Comparison of ENCODE assay signal across 8 cellular contexts in the genomic region with DNA sequence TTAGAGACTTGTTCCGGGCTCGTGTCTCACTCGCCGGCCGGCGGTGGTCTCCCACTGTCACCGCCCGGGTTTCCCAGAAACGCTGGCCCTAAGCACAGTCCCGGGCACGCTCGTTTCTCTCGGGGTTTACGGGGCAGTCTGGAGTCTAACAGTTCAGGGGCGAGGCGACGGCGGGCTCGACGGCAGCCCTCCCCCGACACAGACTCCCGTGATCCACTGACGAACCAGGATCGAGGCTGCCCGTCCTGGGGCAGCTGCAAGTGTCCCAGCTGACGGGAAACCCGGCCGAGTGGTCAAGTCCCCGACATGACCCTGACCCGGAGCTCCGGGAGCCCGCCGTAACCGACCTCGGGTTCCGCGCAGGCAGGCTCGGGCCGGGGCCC. TPM values are rescaled to one million over a fixed set of nuclear protein-coding genes. Genes with fewer than 3 reads are reported as not detected.
DNase-seq lines count a peak whose midpoint lies in the region; ATAC-seq and TF ChIP-seq lines count a peak whose summit lies in the region.

No MANE protein-coding gene starts in this region.

- H3K4me1 ChIP-seq in endodermal cell (ENCODE audit: control insufficient read depth, insufficient read depth, low read length), result peaks cover 5% of the 10 kb centered on the region
- H3K4me1 ChIP-seq in neuron (ENCODE audit: insufficient read depth, low read length), result peaks cover 29% of the 10 kb centered on the region

- H3K27ac Mint-ChIP-seq in activated naive CD4-positive, alpha-beta T cell treated with anti-CD3 and anti-CD28 coated beads, Interleukin-2, amount 50 U/mL, for 24 hours, result peak overlapping the region; percentile 55
- H3K27ac Mint-ChIP-seq in endodermal cell, result peak overlapping the region; percentile 87

- no peak for DNase-seq in activated naive CD4-positive, alpha-beta T cell treated with anti-CD3 and anti-CD28 coated beads, Interleukin-2, amount 50 U/mL, for 16 hours
- DNase-seq in NAMALWA (ENCODE audit: low spot score) (peak; percentile 32), endodermal cell (no peak), COLO829 (ENCODE audit: low spot score) (no peak)
- no peak for DNase-seq in activated CD4-positive, alpha-beta T cell treated with anti-CD3 and anti-CD28 coated beads, Interleukin-2, amount 50 U/mL, for 1 hour

- H3K4me3 Mint-ChIP-seq in activated naive CD4-positive, alpha-beta T cell treated with anti-CD3 and anti-CD28 coated beads, Interleukin-2, amount 50 U/mL, for 24 hours, result peak overlapping the region; percentile 90
- H3K4me3 Mint-ChIP-seq in endodermal cell, result peak overlapping the region; percentile 86

- ATAC-seq in GM19467 (IDR thresholded peaks at IDR 0.05; ENCODE audit: unreplicated experiment), result no peak

- no peaks in the 10 kb centered on the region for H3K27me3 Mint-ChIP-seq in activated naive CD4-positive, alpha-beta T cell treated with anti-CD3 and anti-CD28 coated beads, Interleukin-2, amount 50 U/mL, for 24 hours
- peaks cover 3% of the 10 kb centered on the region for H3K27me3 Mint-ChIP-seq in endodermal cell (ENCODE audit: insufficient read depth)

- H2AFZ ChIP-seq in neuron (ENCODE audit: low read depth, low read length), result peak overlapping the region; percentile 43

- peak; percentile 0 for TF ChIP-seq CTCF in endodermal cell (conservative IDR thresholded peaks at IDR 0.05)

- H3K36me3 ChIP-seq in endodermal cell (ENCODE audit: control insufficient read depth, insufficient read depth, low read length), result peaks cover 12% of the 10 kb centered on the region
- H3K36me3 ChIP-seq in neuron (ENCODE audit: insufficient read depth, low read length), result peaks cover 10% of the 10 kb centered on the region

- peak overlapping the region; percentile 88 for H3K4me3 ChIP-seq in endodermal cell (ENCODE audit: low read length)
- H3K4me3 ChIP-seq in neuron (ENCODE audit: low read length), result peak overlapping the region; percentile 97

- H3K9me3 Mint-ChIP-seq in activated naive CD4-positive, alpha-beta T cell treated with anti-CD3 and anti-CD28 coated beads, Interleukin-2, amount 50 U/mL, for 24 hours, result no peaks in the 10 kb centered on the region
- no peaks in the 10 kb centered on the region for H3K9me3 Mint-ChIP-seq in endodermal cell

- peak overlapping the region; percentile 92 for H3K9ac ChIP-seq in endodermal cell (ENCODE audit: extremely low read depth, low read length, poor library complexity, severe bottlenecking)

- H3K4me1 Mint-ChIP-seq in activated naive CD4-positive, alpha-beta T cell treated with anti-CD3 and anti-CD28 coated beads, Interleukin-2, amount 50 U/mL, for 24 hours, result peaks cover 34% of the 10 kb centered on the region
- peaks cover 19% of the 10 kb centered on the region for H3K4me1 Mint-ChIP-seq in endodermal cell

- peaks cover 2% of the 10 kb centered on the region for H3K36me3 Mint-ChIP-seq in activated naive CD4-positive, alpha-beta T cell treated with anti-CD3 and anti-CD28 coated beads, Interleukin-2, amount 50 U/mL, for 24 hours
- peaks cover 32% of the 10 kb centered on the region for H3K36me3 Mint-ChIP-seq in endodermal cell (ENCODE audit: low read depth)

- 1 to 3% methylated on average over 16 to 39 of the region's 39 CpGs for WGBS in endodermal cell (ENCODE audit: insufficient coverage in 1 of 2, insufficient read length in 1 of 2), 2 experiments

- no peak overlapping the region for H3K27ac ChIP-seq in endodermal cell (ENCODE audit: low read depth, low read length)

- H3K27me3 ChIP-seq in endodermal cell (ENCODE audit: control insufficient read depth, insufficient read depth, low read length, poor library complexity, severe bottlenecking) (no peaks in the 10 kb centered on the region), neuron (ENCODE audit: insufficient read depth, low read length) (no peaks in the 10 kb centered on the region)

- H3K9me3 ChIP-seq in endodermal cell (ENCODE audit: control insufficient read depth, low read length) (no peaks in the 10 kb centered on the region), neuron (ENCODE audit: low read length) (no peaks in the 10 kb centered on the region)

RNA-seq across cellular contexts. Expression of gene UBE2J2, which starts 0.5 kb away (rescaled TPM):
- total RNA-seq in endodermal cell, result 10 to 100 TPM; 69.9 to 72.7 TPM
- 66.7 TPM for polyA plus RNA-seq in endodermal cell (2013, experiment 1 of 2)
- 61.0 TPM for polyA plus RNA-seq in endodermal cell (2013, experiment 2 of 2)

RNA-seq across cellular contexts. Expression of gene SCNN1D, which starts 7.1 kb away (rescaled TPM):
- total RNA-seq in endodermal cell, result 1 to 10 TPM; 5.4 TPM
- 6.1 TPM for polyA plus RNA-seq in endodermal cell (2013, experiment 1 of 2)
- polyA plus RNA-seq in endodermal cell (2013, experiment 2 of 2), result 5.5 TPM

RNA-seq across cellular contexts. Expression of gene C1QTNF12, which starts 26.6 kb away (rescaled TPM):
- 10 to 100 TPM in 1 of 2 donors, 1 to 10 TPM in 1; 8.1 to 13.5 TPM for total RNA-seq in endodermal cell
- 3.2 TPM for polyA plus RNA-seq in endodermal cell (2013, experiment 1 of 2)
- polyA plus RNA-seq in endodermal cell (2013, experiment 2 of 2), result 3.5 TPM

RNA-seq across cellular contexts. Expression of gene ACAP3, which starts 34.6 kb away (rescaled TPM):
- 10 to 100 TPM; 36.8 to 43.5 TPM for total RNA-seq in endodermal cell
- 82.9 TPM for polyA plus RNA-seq in endodermal cell (2013, experiment 1 of 2)
- polyA plus RNA-seq in endodermal cell (2013, experiment 2 of 2), result 63.3 TPM

RNA-seq across cellular contexts. Expression of gene PUSL1, which starts 35.3 kb away (rescaled TPM):
- 10 to 100 TPM; 21.7 to 23.8 TPM for total RNA-seq in endodermal cell
- 18.6 TPM for polyA plus RNA-seq in endodermal cell (2013, experiment 1 of 2)
- 18.3 TPM for polyA plus RNA-seq in endodermal cell (2013, experiment 2 of 2)
